In the genomic region with DNA sequence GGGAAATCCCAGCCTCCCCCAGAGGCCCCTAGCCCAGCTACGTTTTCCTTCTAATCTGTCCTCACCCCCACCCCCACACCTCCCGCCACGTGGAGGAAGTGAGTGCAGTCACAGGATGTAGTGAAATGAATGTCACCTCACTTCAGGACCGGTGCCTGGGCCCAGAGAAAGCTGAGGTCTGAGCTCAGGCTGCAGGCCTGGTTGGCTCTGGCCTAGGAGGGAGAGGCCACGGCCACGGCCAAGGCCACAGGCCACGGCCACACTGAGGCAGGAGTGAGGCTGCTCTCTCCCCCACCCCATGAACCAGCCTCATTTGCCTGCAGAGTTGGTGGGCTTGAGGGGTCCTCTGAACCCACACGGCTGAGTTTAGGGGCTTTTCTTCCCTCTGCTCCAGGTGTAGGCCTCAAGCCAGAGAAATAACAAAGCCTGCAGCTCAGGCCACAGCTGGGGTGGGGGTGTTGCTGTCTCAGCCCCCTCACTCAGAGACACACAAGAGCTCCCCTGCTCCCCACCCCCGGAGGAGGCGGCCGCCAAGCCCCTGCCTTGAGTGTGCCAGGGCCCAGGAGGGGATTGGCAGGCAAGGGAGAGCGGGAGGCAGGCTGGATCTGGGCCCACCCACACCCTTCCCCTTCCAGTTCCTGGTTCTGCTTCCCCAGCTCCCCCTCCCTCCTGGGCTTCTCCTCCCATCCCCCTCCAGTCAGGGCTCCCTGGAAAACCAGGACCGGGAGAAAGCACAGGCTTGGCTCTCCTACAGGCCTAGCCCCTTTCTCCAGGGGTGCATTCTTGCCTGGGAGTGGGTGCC, we compare ENCODE assay signal across 8 cellular contexts. TPM values are rescaled to one million over a fixed set of nuclear protein-coding genes. Genes with fewer than 3 reads are reported as not detected.
DNase-seq lines count a peak whose midpoint lies in the region; ATAC-seq and TF ChIP-seq lines count a peak whose summit lies in the region.

No MANE protein-coding gene starts in this region.

- ATAC-seq in GM19328 (IDR thresholded peaks at IDR 0.05; ENCODE audit: unreplicated experiment), result peak; percentile 72

- H3K27ac ChIP-seq in VCaP, result peak overlapping the region; percentile 97; the same call in 1 of the 2 replicates

- no peak for TF ChIP-seq CTCF in VCaP (conservative IDR thresholded peaks at IDR 0.05)
- TF ChIP-seq CTCF in mesothelial cell of epicardium (IDR thresholded peaks at IDR 0.05; ENCODE audit: unreplicated experiment), result no peak

- H3K36me3 Mint-ChIP-seq in mesothelial cell of epicardium, result peaks cover 7% of the 10 kb centered on the region

- no peak overlapping the region for H3K4me3 Mint-ChIP-seq in mesothelial cell of epicardium

- peaks cover 33% of the 10 kb centered on the region for H3K4me1 Mint-ChIP-seq in mesothelial cell of epicardium

- peak; percentile 89 for DNase-seq in Ammon's horn (ENCODE audit: low spot score)
- peak; percentile 37 for DNase-seq in HuH-7 (ENCODE audit: low spot score)
- DNase-seq in central memory CD4-positive, alpha-beta T cell, result peak; percentile 60
- peak; percentile 48 to 74 for DNase-seq in mesothelial cell of epicardium (ENCODE audit: low spot score in 2 of 2, unreplicated experiment in 2 of 2)
- DNase-seq in stimulated activated CD8-positive, alpha-beta memory T cell treated with anti-CD3 and anti-CD28 coated beads, Interleukin-4, amount 100 ng/mL, for 48 hours, result peak; percentile 96
- no peak for DNase-seq in AG20443 (ENCODE audit: low spot score)

- H3K27ac Mint-ChIP-seq in mesothelial cell of epicardium, result peak overlapping the region; percentile 89

- H3K27me3 Mint-ChIP-seq in mesothelial cell of epicardium (ENCODE audit: low read depth), result no peaks in the 10 kb centered on the region

- H3K9me3 Mint-ChIP-seq in mesothelial cell of epicardium, result no peaks in the 10 kb centered on the region

RNA-seq across cellular contexts. Expression of a gene that starts 27.0 kb away (rescaled TPM):
- 210 to 219 TPM (median 215 TPM) in 3 replicates for total RNA-seq in mesothelial cell of epicardium
